ENCODE assay signal across 14 cellular contexts in genomic region chr15:33915571-33916407, GRCh38. TPM values are rescaled to one million over a fixed set of nuclear protein-coding genes. Genes with fewer than 3 reads are reported as not detected.
DNase-seq lines count a peak whose midpoint lies in the region; ATAC-seq and TF ChIP-seq lines count a peak whose summit lies in the region.
"Had no signal": no experiment of that assay in that cellular context is flagged by ENCODE, and none has a peak within 500 bp of the region (broad histone marks: within the 10 kb centered on the region; RNA-seq: fewer than 3 reads in every experiment).

No MANE protein-coding gene starts in this region.

- no peak overlapping the region for H3K27ac ChIP-seq in left ventricle myocardium inferior (replicated peaks)

- H3K4me3 ChIP-seq in BE2C (ENCODE audit: low read depth, low read length) (no peak overlapping the region), left ventricle myocardium inferior (no peak overlapping the region)

- peak; percentile 51 for ATAC-seq in HG02642 (IDR thresholded peaks at IDR 0.05; ENCODE audit: poor library complexity, unreplicated experiment)

- H3K27me3 Mint-ChIP-seq in activated naive CD4-positive, alpha-beta T cell treated with anti-CD3 and anti-CD28 coated beads for 36 hours (ENCODE audit: low read depth): no peaks in the 10 kb centered on the region
- H3K27me3 Mint-ChIP-seq: central memory CD8-positive, alpha-beta T cell had no signal

- H3K27me3 ChIP-seq in BE2C: no peaks in the 10 kb centered on the region
- no peaks in the 10 kb centered on the region for H3K27me3 ChIP-seq in left ventricle myocardium inferior (ENCODE audit: low read depth)

- no peaks in the 10 kb centered on the region for H3K36me3 Mint-ChIP-seq in activated naive CD4-positive, alpha-beta T cell treated with anti-CD3 and anti-CD28 coated beads for 36 hours (ENCODE audit: low read depth)

- CTCF ChIA-PET in activated naive CD4-positive, alpha-beta T cell treated with anti-CD3 and anti-CD28 coated beads for 36 hours (lab: Charles Lee): no interaction called here

- H3K4me1 ChIP-seq in BE2C (peaks cover 9% of the 10 kb centered on the region), left ventricle myocardium inferior (no peaks in the 10 kb centered on the region)

- no peak overlapping the region for H3K4me3 Mint-ChIP-seq in activated naive CD4-positive, alpha-beta T cell treated with anti-CD3 and anti-CD28 coated beads for 36 hours
- H3K4me3 Mint-ChIP-seq: central memory CD8-positive, alpha-beta T cell had no signal

- no peaks in the 10 kb centered on the region for H3K9me3 ChIP-seq in BE2C
- no peaks in the 10 kb centered on the region for H3K9me3 ChIP-seq in left ventricle myocardium inferior (replicated peaks)

- H3K9me3 Mint-ChIP-seq in activated naive CD4-positive, alpha-beta T cell treated with anti-CD3 and anti-CD28 coated beads for 36 hours: no peaks in the 10 kb centered on the region
- H3K9me3 Mint-ChIP-seq: activated T-helper 2 cell treated with anti-CD3 and anti-CD28 coated beads, Interferon-gamma antibody, Interleukin-2, Interleukin-4, amounts not matched to agents 10 μg/mL and 5 μg/mL and 100 μg/mL, durations not matched to agents 14 hours and 24 hours and 36 hours; central memory CD8-positive, alpha-beta T cell had no signal

- intact Hi-C loops in left ventricle myocardium inferior (cut with micrococcal nuclease): no loop called here
- intact Hi-C loops in activated naive CD4-positive, alpha-beta T cell treated with anti-CD3 and anti-CD28 coated beads for 36 hours (cut with micrococcal nuclease): no loop called here

- TF ChIP-seq CTCF in BE2C (IDR thresholded peaks at IDR 0.05; ENCODE audit: low read depth, low read length): no peak
- TF ChIP-seq CTCF in left ventricle myocardium inferior (IDR thresholded peaks at IDR 0.05; ENCODE audit: borderline replicate concordance): no peak

- peak; percentile 43 for DNase-seq in BE2C
- DNase-seq in NCI-H82 treated with DMSO at 0.1 percent for 48 hours (lab: John Stamatoyannopoulos, UW; ENCODE audit: unreplicated experiment): peak; percentile 27
- DNase-seq in islet precursor cell: peak; percentile 64
- no peak for DNase-seq in left ventricle myocardium inferior
- DNase-seq in NCI-H1694 treated with DMSO at 0.1 percent for 48 hours (lab: John Stamatoyannopoulos, UW): no peak
- DNase-seq in stimulated activated naive CD4-positive, alpha-beta T cell treated with Interleukin-2 at 50 U/mL for 16 hours (lab: John Stamatoyannopoulos, UW): no peak
- DNase-seq in activated naive CD4-positive, alpha-beta T cell treated with anti-CD3 and anti-CD28 coated beads for 36 hours: no peak
- DNase-seq: AML-193, foreskin melanocyte, IMR-90 had no signal

- no peak overlapping the region for H3K27ac Mint-ChIP-seq in activated naive CD4-positive, alpha-beta T cell treated with anti-CD3 and anti-CD28 coated beads for 36 hours
- H3K27ac Mint-ChIP-seq: activated T-helper 2 cell treated with anti-CD3 and anti-CD28 coated beads, Interferon-gamma antibody, Interleukin-2, Interleukin-4, amounts not matched to agents 10 μg/mL and 5 μg/mL and 100 μg/mL, durations not matched to agents 14 hours and 24 hours and 36 hours had no signal

- peaks cover 6% of the 10 kb centered on the region for H3K4me1 Mint-ChIP-seq in activated naive CD4-positive, alpha-beta T cell treated with anti-CD3 and anti-CD28 coated beads for 36 hours (ENCODE audit: low read depth)

- H3K36me3 ChIP-seq in BE2C: no peaks in the 10 kb centered on the region
- no peaks in the 10 kb centered on the region for H3K36me3 ChIP-seq in left ventricle myocardium inferior

RNA-seq across cellular contexts. Expression of gene CHRM5, which starts 52.5 kb away (rescaled TPM):
- not detected for polyA plus RNA-seq in BE2C (2012; ENCODE audit: insufficient read depth, insufficient read length, low read depth)
- total RNA-seq in left ventricle myocardium inferior: not detected
- total RNA-seq in activated naive CD4-positive, alpha-beta T cell treated with anti-CD3 and anti-CD28 coated beads for 36 hours: not detected
- total RNA-seq: activated T-helper 2 cell treated with anti-CD3 and anti-CD28 coated beads, Interferon-gamma antibody, Interleukin-2, Interleukin-4, amounts not matched to agents 10 μg/mL and 5 μg/mL and 100 μg/mL, durations not matched to agents 14 hours and 24 hours and 36 hours; mesenteric fat pad had no signal

Comparison
In these comparisons a context has a peak if more than half of its experiments do, and no peak if none do; other contexts are left out.
1. DNase-seq: peak in BE2C (single experiment), NCI-H82 treated with DMSO at 0.1 percent for 48 hours (single experiment) and islet precursor cell (single experiment); none in left ventricle myocardium inferior (single experiment), NCI-H1694 treated with DMSO at 0.1 percent for 48 hours (single experiment), stimulated activated naive CD4-positive, alpha-beta T cell treated with Interleukin-2 at 50 U/mL for 16 hours (single experiment) and activated naive CD4-positive, alpha-beta T cell treated with anti-CD3 and anti-CD28 coated beads for 36 hours (single experiment).